Comparison of ENCODE assay signal across 8 cellular contexts in genomic region chr2:135797497-135798274, GRCh38. TPM values are rescaled to one million over a fixed set of nuclear protein-coding genes. Genes with fewer than 3 reads are reported as not detected.
DNase-seq lines count a peak whose midpoint lies in the region; ATAC-seq, FAIRE-seq and TF ChIP-seq lines count a peak whose summit lies in the region.

No MANE protein-coding gene starts in this region.

- TF ChIP-seq CTCF in fibroblast of lung (conservative IDR thresholded peaks at IDR 0.05 in 1 of 2, IDR thresholded peaks at IDR 0.05 in 1 of 2; ENCODE audit: low read depth in 1 of 2, low read length in 2 of 2): peak; percentile 92 to 97
- peak; percentile 90 for TF ChIP-seq CTCF in neural progenitor cell (IDR thresholded peaks at IDR 0.05)

- peaks cover 19% of the 10 kb centered on the region for H3K9me3 Mint-ChIP-seq in neural progenitor cell

- peak; percentile 66 for ATAC-seq in GM21619 (IDR thresholded peaks at IDR 0.05; ENCODE audit: unreplicated experiment)

- H3K27me3 ChIP-seq in fibroblast of lung (ENCODE audit: control insufficient read depth, insufficient read depth, low read length) (no peaks in the 10 kb centered on the region), neural progenitor cell (no peaks in the 10 kb centered on the region)

- H3K36me3 ChIP-seq in KOPT-K1 (ENCODE audit: insufficient read depth, low read length) (no peaks in the 10 kb centered on the region), fibroblast of lung (ENCODE audit: control insufficient read depth, insufficient read depth, low read length) (no peaks in the 10 kb centered on the region), neural progenitor cell (no peaks in the 10 kb centered on the region)

- peaks cover 3% of the 10 kb centered on the region for H3K4me1 Mint-ChIP-seq in neural progenitor cell

- H2AFZ ChIP-seq in fibroblast of lung (ENCODE audit: low read length) (no peak overlapping the region), neural progenitor cell (replicated peaks) (no peak overlapping the region)

- H3K4me3 Mint-ChIP-seq in neural progenitor cell: no peak overlapping the region

- H3K9ac ChIP-seq in fibroblast of lung (ENCODE audit: insufficient read depth, low read length): no peak overlapping the region
- H3K9ac ChIP-seq in neural progenitor cell: no peak overlapping the region

- no peaks in the 10 kb centered on the region for H3K36me3 Mint-ChIP-seq in neural progenitor cell

- H3F3A ChIP-seq in neural progenitor cell (ENCODE audit: low read depth): no peaks in the 10 kb centered on the region

- H3K9me3 ChIP-seq in KOPT-K1 (ENCODE audit: insufficient read depth, low read length, poor library complexity, severe bottlenecking) (peaks cover 29% of the 10 kb centered on the region), fibroblast of lung (ENCODE audit: control insufficient read depth, insufficient read depth, low read depth, low read length) (no peaks in the 10 kb centered on the region), neural progenitor cell (ENCODE audit: low read depth) (no peaks in the 10 kb centered on the region)

- H3K79me2 ChIP-seq in fibroblast of lung (ENCODE audit: control insufficient read depth, insufficient read depth, low read length) (no peaks in the 10 kb centered on the region), neural progenitor cell (ENCODE audit: low read depth) (no peaks in the 10 kb centered on the region)

- H4K20me1 ChIP-seq in fibroblast of lung (ENCODE audit: control insufficient read depth, extremely low read depth, insufficient read depth, low read length) (no peaks in the 10 kb centered on the region), neural progenitor cell (ENCODE audit: low read depth) (no peaks in the 10 kb centered on the region)

- peak overlapping the region; percentile 26 for H3K27ac ChIP-seq in KOPT-K1 (ENCODE audit: low read depth, low read length, poor library complexity, severe bottlenecking)
- no peak overlapping the region for H3K27ac ChIP-seq in fibroblast of lung (ENCODE audit: insufficient read depth, low read length)
- no peak overlapping the region for H3K27ac ChIP-seq in neural progenitor cell

- no peak overlapping the region for H3K4me3 ChIP-seq in fibroblast of lung (replicated peaks in 1 of 4; ENCODE audit: control extremely low read depth in 1 of 4, insufficient read depth in 1 of 4, low read depth in 3 of 4, low read length in 4 of 4)
- no peak overlapping the region for H3K4me3 ChIP-seq in neural progenitor cell

- peak; percentile 89 for DNase-seq in DMS 273 (lab: John Stamatoyannopoulos, UW; ENCODE audit: unreplicated experiment)
- peak; percentile 61 for DNase-seq in RCC 7860 (ENCODE audit: low spot score)
- DNase-seq in activated T-cell treated with anti-CD3 and anti-CD28 coated beads, Interleukin-2, amount 50 U/mL, for 48 hours: peak; percentile 86 to 88
- DNase-seq in fibroblast of lung (ENCODE audit: low read depth in 2 of 2): peak; percentile 66 to 72
- DNase-seq in neural progenitor cell (ENCODE audit: low spot score): peak; percentile 86
- DNase-seq in stromal cell of bone marrow (ENCODE audit: low read depth): peak; percentile 58

- H3K27ac Mint-ChIP-seq in neural progenitor cell: peak overlapping the region; percentile 62

- H3K4me1 ChIP-seq in fibroblast of lung (ENCODE audit: control insufficient read depth, extremely low read depth, insufficient read depth, low read length) (no peaks in the 10 kb centered on the region), neural progenitor cell (no peaks in the 10 kb centered on the region)

- H3K4me2 ChIP-seq in fibroblast of lung (ENCODE audit: extremely low read depth, insufficient read depth, low read length): no peak overlapping the region
- no peak overlapping the region for H3K4me2 ChIP-seq in neural progenitor cell

- peaks cover 2% of the 10 kb centered on the region for H3K27me3 Mint-ChIP-seq in neural progenitor cell (ENCODE audit: insufficient read depth, low read depth)

- FAIRE-seq in RCC 7860 (lab: Jason Lieb, UNC): peak; percentile 21

RNA-seq across cellular contexts. Expression of gene LCT, which starts 39.3 kb away (rescaled TPM):
- total RNA-seq in fibroblast of lung (under 0.01 TPM in 2 replicates), neural progenitor cell (ENCODE audit: low replicate concordance) (0.03 TPM in 1 of 2 replicates, not detected in the other)
- not detected in 2 replicates for polyA plus RNA-seq in fibroblast of lung
- polyA plus RNA-seq in fibroblast of lung (2012): not detected in 2 replicates
- not detected in 2 replicates for polyA minus RNA-seq in fibroblast of lung (ENCODE audit: low replicate concordance)

RNA-seq across cellular contexts. Expression of gene UBXN4, which starts 56.0 kb away (rescaled TPM):
- 64.5 and 78.8 TPM in 2 replicates for total RNA-seq in fibroblast of lung
- polyA plus RNA-seq in fibroblast of lung: 76.9 and 108 TPM in 2 replicates
- polyA plus RNA-seq in fibroblast of lung (2012): 51.1 and 65.7 TPM in 2 replicates
- 11.1 and 16.1 TPM in 2 replicates for polyA minus RNA-seq in fibroblast of lung (ENCODE audit: low replicate concordance)
- 57.6 and 94.3 TPM in 2 replicates for total RNA-seq in neural progenitor cell (ENCODE audit: low replicate concordance)
